30 cellular contexts compared by ENCODE assay signal in genomic region chr2:180554330-180554729, GRCh38.
"Had no signal": no experiment of that assay in that cellular context is flagged by ENCODE, and none has a peak within 500 bp of the region (broad histone marks: within the 10 kb centered on the region; RNA-seq: fewer than 3 reads in every experiment).

No MANE protein-coding gene starts in this region.

- ATAC-seq: activated CD4-positive, CD25-positive, alpha-beta regulatory T cell treated with anti-CD3 and anti-CD28 coated beads, Interleukin-2, amount 50 U/mL, for 24 hours; activated CD8-positive, alpha-beta T cell treated with anti-CD3 and anti-CD28 coated beads for 36 hours; gastrocnemius medialis; heart left ventricle; T-helper 17 cell had no signal

- H3K4me1 ChIP-seq: colonic mucosa, esophagus squamous epithelium, gastrocnemius medialis, heart left ventricle had no signal

- H3K27me3 ChIP-seq: brain microvascular endothelial cell, cardiac muscle cell, colonic mucosa, esophagus squamous epithelium, gastrocnemius medialis had no signal

- H3K4me3 ChIP-seq: cardiac muscle cell, colonic mucosa, esophagus squamous epithelium, gastrocnemius medialis, heart left ventricle had no signal

- H3K27ac ChIP-seq: brain microvascular endothelial cell, cardiac muscle cell, colonic mucosa, esophagus squamous epithelium, gastrocnemius medialis, heart left ventricle, WERI-Rb-1 had no signal

- FAIRE-seq: astrocyte had no signal

- H3K9me3 ChIP-seq: colonic mucosa, esophagus squamous epithelium, gastrocnemius medialis had no signal

- H3K36me3 ChIP-seq: brain microvascular endothelial cell, cardiac muscle cell, colonic mucosa, esophagus squamous epithelium, gastrocnemius medialis, heart left ventricle, WERI-Rb-1 had no signal

- DNase-seq: activated B cell treated with CpG ODN at 0.5 μM for 24 hours; activated CD4-positive, alpha-beta T cell treated with anti-CD3 and anti-CD28 coated beads for 48 hours; activated CD4-positive, alpha-beta T cell treated with anti-CD3 and anti-CD28 coated beads, Interleukin-2, amount 50 U/mL, for 1 hour; activated CD4-positive, alpha-beta T cell treated with anti-CD3 and anti-CD28 coated beads, Interleukin-2, amount 50 U/mL, for 48 hours; activated CD8-positive, alpha-beta memory T cell treated with anti-CD3 and anti-CD28 coated beads for 24 hours; activated CD8-positive, alpha-beta T cell treated with anti-CD3 and anti-CD28 coated beads for 36 hours; activated effector memory CD4-positive, alpha-beta T cell treated with anti-CD3 and anti-CD28 coated beads, Interleukin-2, amount 50 U/mL, for 16 hours; activated naive CD4-positive, alpha-beta T cell treated with anti-CD3 and anti-CD28 coated beads, Interleukin-2, amount 10 ng/mL, durations not matched to agents 7 days and 5 days; activated T-cell treated with anti-CD3 and anti-CD28 coated beads, Interleukin-2, amount 50 U/mL, for 1 hour; activated T-cell treated with anti-CD3 and anti-CD28 coated beads, Interleukin-2, amount 50 U/mL, for 48 hours; amniotic stem cell; anterior cingulate cortex; brain microvascular endothelial cell; central memory CD4-positive, alpha-beta T cell; cerebellar nuclear complex; colonic mucosa; effector CD8-positive, alpha-beta T cell; erythroblast; esophagus squamous epithelium; gastrocnemius medialis; glutamatergic neuron; heart left ventricle; hypothalamus; T-helper 1 cell; T-helper 17 cell; T1000; WERI-Rb-1 had no signal
